Comparison of ENCODE assay signal across 36 cellular contexts in the genomic region with DNA sequence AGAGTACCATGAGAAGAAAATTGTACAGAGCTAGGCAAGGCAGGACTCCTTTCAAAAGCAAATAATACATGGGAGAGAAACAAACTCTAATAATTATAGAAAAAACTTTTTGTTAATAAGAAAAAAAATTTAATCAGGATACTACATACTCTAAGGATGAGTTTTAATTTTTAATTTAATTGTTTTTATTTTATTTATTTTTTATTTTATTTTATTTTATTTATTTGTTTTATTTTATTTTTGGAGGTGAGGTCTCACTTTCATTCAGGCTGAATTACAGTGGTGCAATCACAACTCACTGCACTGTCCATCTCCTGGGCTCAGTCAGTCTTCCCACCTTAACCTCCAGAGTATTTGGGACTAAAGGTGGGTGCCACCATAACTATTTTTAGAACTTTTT.
"Had no signal": no experiment of that assay in that cellular context is flagged by ENCODE, and none has a peak within 500 bp of the region (broad histone marks: within the 10 kb centered on the region; RNA-seq: fewer than 3 reads in every experiment).

No MANE protein-coding gene starts in this region.

- DNase-seq: activated effector memory CD4-positive, alpha-beta T cell treated with anti-CD3 and anti-CD28 coated beads, Interleukin-2, amount 50 U/mL, for 16 hours; activated effector memory CD4-positive, alpha-beta T cell treated with Interleukin-2 at 50 U/mL for 16 hours; activated gamma-delta T cell; activated gamma-delta T cell treated with Interleukin-2 at 50 U/mL for 16 hours; activated naive CD4-positive, alpha-beta T cell; activated naive CD4-positive, alpha-beta T cell treated with anti-CD3 and anti-CD28 coated beads for 36 hours; activated naive CD4-positive, alpha-beta T cell treated with anti-CD3 and anti-CD28 coated beads, Interleukin-2, amount 10 ng/mL, durations not matched to agents 7 days and 5 days; activated naive CD4-positive, alpha-beta T cell treated with anti-CD3 and anti-CD28 coated beads, Interleukin-2, amount 50 U/mL, for 16 hours; activated naive CD4-positive, alpha-beta T cell treated with Interleukin-2 at 50 U/mL for 16 hours; activated naive CD8-positive, alpha-beta T cell treated with anti-CD3 and anti-CD28 coated beads for 36 hours; activated naive CD8-positive, alpha-beta T cell treated with anti-CD3 and anti-CD28 coated beads, Interleukin-2, amount 10 ng/mL, durations not matched to agents 7 days and 5 days; activated naive CD8-positive, alpha-beta T cell treated with anti-CD3 and anti-CD28 coated beads, Interleukin-2, amount 50 U/mL, for 24 hours; activated T-cell treated with anti-CD3 and anti-CD28 coated beads, Interleukin-2, amount 50 U/mL, for 1 hour; activated T-cell treated with anti-CD3 and anti-CD28 coated beads, Interleukin-2, amount 50 U/mL, for 24 hours; activated T-cell treated with anti-CD3 and anti-CD28 coated beads, Interleukin-2, amount 50 U/mL, for 4 hours; activated T-cell treated with anti-CD3 and anti-CD28 coated beads, Interleukin-2, amount 50 U/mL, for 72 hours; adrenal gland; amniotic stem cell; amygdala; anterior cingulate cortex; aorta; body of pancreas; brain microvascular endothelial cell; caudate nucleus; central memory CD4-positive, alpha-beta T cell; cerebellar nuclear complex had no signal

- ATAC-seq: activated naive CD4-positive, alpha-beta T cell treated with anti-CD3 and anti-CD28 coated beads, Interleukin-2, amount 50 U/mL, for 72 hours; activated naive CD8-positive, alpha-beta T cell treated with anti-CD3 and anti-CD28 coated beads, Interleukin-2, amount 50 U/mL, for 24 hours; activated T-cell treated with anti-CD3 and anti-CD28 coated beads, Interleukin-2, amount 50 U/mL, for 4 hours; activated T-cell treated with anti-CD3 and anti-CD28 coated beads, Interleukin-2, amount 50 U/mL, for 72 hours; activated T-helper 17 cell treated with anti-CD3 and anti-CD28 coated beads, Interleukin-2, amount 50 U/mL, for 72 hours; body of pancreas had no signal

- H3K36me3 Mint-ChIP-seq: activated naive CD4-positive, alpha-beta T cell treated with anti-CD3 and anti-CD28 coated beads, Interleukin-2, amount 10 ng/mL, durations not matched to agents 7 days and 5 days; activated naive CD4-positive, alpha-beta T cell treated with anti-CD3 and anti-CD28 coated beads, Interleukin-2, amount 50 U/mL, for 72 hours; activated naive CD8-positive, alpha-beta T cell; activated naive CD8-positive, alpha-beta T cell treated with anti-CD3 and anti-CD28 coated beads for 36 hours; activated naive CD8-positive, alpha-beta T cell treated with anti-CD3 and anti-CD28 coated beads, Interleukin-2, amount 10 ng/mL, durations not matched to agents 7 days and 5 days; brain had no signal

- H3K27me3 Mint-ChIP-seq: activated naive CD4-positive, alpha-beta T cell treated with anti-CD3 and anti-CD28 coated beads, Interleukin-2, amount 10 ng/mL, durations not matched to agents 7 days and 5 days; activated naive CD4-positive, alpha-beta T cell treated with anti-CD3 and anti-CD28 coated beads, Interleukin-2, amount 50 U/mL, for 24 hours; activated naive CD8-positive, alpha-beta T cell; activated naive CD8-positive, alpha-beta T cell treated with anti-CD3 and anti-CD28 coated beads for 36 hours; activated naive CD8-positive, alpha-beta T cell treated with anti-CD3 and anti-CD28 coated beads, Interleukin-2, amount 10 ng/mL, durations not matched to agents 7 days and 5 days; activated naive CD8-positive, alpha-beta T cell treated with anti-CD3 and anti-CD28 coated beads, Interleukin-2, amount 50 U/mL, for 24 hours; activated T-cell treated with anti-CD3 and anti-CD28 coated beads, Interleukin-2, amount 50 U/mL, for 24 hours; activated T-helper 17 cell treated with anti-CD3 and anti-CD28 coated beads, Interleukin-2, amount 50 U/mL, for 72 hours; brain; central memory CD8-positive, alpha-beta T cell had no signal

- H3K4me1 Mint-ChIP-seq: activated naive CD4-positive, alpha-beta T cell treated with anti-CD3 and anti-CD28 coated beads, Interleukin-2, amount 10 ng/mL, durations not matched to agents 7 days and 5 days; activated naive CD4-positive, alpha-beta T cell treated with anti-CD3 and anti-CD28 coated beads, Interleukin-2, amount 50 U/mL, for 24 hours; activated naive CD8-positive, alpha-beta T cell treated with anti-CD3 and anti-CD28 coated beads for 36 hours; activated naive CD8-positive, alpha-beta T cell treated with anti-CD3 and anti-CD28 coated beads, Interleukin-2, amount 10 ng/mL, durations not matched to agents 7 days and 5 days; activated naive CD8-positive, alpha-beta T cell treated with anti-CD3 and anti-CD28 coated beads, Interleukin-2, amount 50 U/mL, for 24 hours; activated T-helper 17 cell treated with anti-CD3 and anti-CD28 coated beads, Interleukin-2, amount 50 U/mL, for 72 hours; brain; central memory CD8-positive, alpha-beta T cell had no signal

- H3K27ac Mint-ChIP-seq: activated naive CD4-positive, alpha-beta T cell treated with anti-CD3 and anti-CD28 coated beads for 36 hours; activated naive CD4-positive, alpha-beta T cell treated with anti-CD3 and anti-CD28 coated beads, Interleukin-2, amount 10 ng/mL, durations not matched to agents 7 days and 5 days; activated naive CD4-positive, alpha-beta T cell treated with anti-CD3 and anti-CD28 coated beads, Interleukin-2, amount 50 U/mL, for 24 hours; activated naive CD4-positive, alpha-beta T cell treated with anti-CD3 and anti-CD28 coated beads, Interleukin-2, amount 50 U/mL, for 72 hours; activated naive CD8-positive, alpha-beta T cell; activated naive CD8-positive, alpha-beta T cell treated with anti-CD3 and anti-CD28 coated beads for 36 hours; activated naive CD8-positive, alpha-beta T cell treated with anti-CD3 and anti-CD28 coated beads, Interleukin-2, amount 10 ng/mL, durations not matched to agents 7 days and 5 days; activated naive CD8-positive, alpha-beta T cell treated with anti-CD3 and anti-CD28 coated beads, Interleukin-2, amount 50 U/mL, for 24 hours; activated T-cell treated with anti-CD3 and anti-CD28 coated beads, Interleukin-2, amount 50 U/mL, for 24 hours; activated T-cell treated with anti-CD3 and anti-CD28 coated beads, Interleukin-2, amount 50 U/mL, for 72 hours; activated T-helper 1 cell treated with anti-CD3 and anti-CD28 coated beads, Interleukin-12 subunit alpha, Interleukin-12 subunit beta, Interleukin-2, Interleukin-4 antibody, amounts not matched to agents 30 ng/mL and 10 ng/mL and 1 ng/mL, durations not matched to agents 14 hours and 24 hours and 36 hours; activated T-helper 17 cell treated with anti-CD3 and anti-CD28 coated beads, Interleukin-2, amount 50 U/mL, for 72 hours; activated T-helper 2 cell treated with anti-CD3 and anti-CD28 coated beads, Interferon-gamma antibody, Interleukin-2, Interleukin-4, amounts not matched to agents 10 μg/mL and 5 μg/mL and 100 μg/mL, durations not matched to agents 14 hours and 24 hours and 36 hours; brain had no signal

- H3K4me3 Mint-ChIP-seq: activated naive CD4-positive, alpha-beta T cell treated with anti-CD3 and anti-CD28 coated beads for 36 hours; activated naive CD4-positive, alpha-beta T cell treated with anti-CD3 and anti-CD28 coated beads, Interleukin-2, amount 10 ng/mL, durations not matched to agents 7 days and 5 days; activated naive CD4-positive, alpha-beta T cell treated with anti-CD3 and anti-CD28 coated beads, Interleukin-2, amount 50 U/mL, for 24 hours; activated naive CD8-positive, alpha-beta T cell; activated naive CD8-positive, alpha-beta T cell treated with anti-CD3 and anti-CD28 coated beads for 36 hours; activated naive CD8-positive, alpha-beta T cell treated with anti-CD3 and anti-CD28 coated beads, Interleukin-2, amount 10 ng/mL, durations not matched to agents 7 days and 5 days; activated naive CD8-positive, alpha-beta T cell treated with anti-CD3 and anti-CD28 coated beads, Interleukin-2, amount 50 U/mL, for 24 hours; activated T-cell treated with anti-CD3 and anti-CD28 coated beads, Interleukin-2, amount 50 U/mL, for 24 hours; activated T-cell treated with anti-CD3 and anti-CD28 coated beads, Interleukin-2, amount 50 U/mL, for 4 hours; activated T-cell treated with anti-CD3 and anti-CD28 coated beads, Interleukin-2, amount 50 U/mL, for 72 hours; activated T-helper 1 cell treated with anti-CD3 and anti-CD28 coated beads, Interleukin-12 subunit alpha, Interleukin-12 subunit beta, Interleukin-2, Interleukin-4 antibody, amounts not matched to agents 30 ng/mL and 10 ng/mL and 1 ng/mL, durations not matched to agents 14 hours and 24 hours and 36 hours; activated T-helper 17 cell treated with anti-CD3 and anti-CD28 coated beads, Interleukin-2, amount 50 U/mL, for 72 hours; brain; central memory CD8-positive, alpha-beta T cell had no signal

- FAIRE-seq: astrocyte, bronchial epithelial cell had no signal

- H3K9me3 Mint-ChIP-seq: activated naive CD4-positive, alpha-beta T cell treated with anti-CD3 and anti-CD28 coated beads for 36 hours; activated naive CD4-positive, alpha-beta T cell treated with anti-CD3 and anti-CD28 coated beads, Interleukin-2, amount 50 U/mL, for 24 hours; activated T-cell treated with anti-CD3 and anti-CD28 coated beads, Interleukin-2, amount 50 U/mL, for 24 hours; activated T-cell treated with anti-CD3 and anti-CD28 coated beads, Interleukin-2, amount 50 U/mL, for 4 hours; activated T-helper 1 cell treated with anti-CD3 and anti-CD28 coated beads, Interleukin-12 subunit alpha, Interleukin-12 subunit beta, Interleukin-2, Interleukin-4 antibody, amounts not matched to agents 30 ng/mL and 10 ng/mL and 1 ng/mL, durations not matched to agents 14 hours and 24 hours and 36 hours; brain had no signal
